ENCODE assay signal across 7 cellular contexts in the genomic region with DNA sequence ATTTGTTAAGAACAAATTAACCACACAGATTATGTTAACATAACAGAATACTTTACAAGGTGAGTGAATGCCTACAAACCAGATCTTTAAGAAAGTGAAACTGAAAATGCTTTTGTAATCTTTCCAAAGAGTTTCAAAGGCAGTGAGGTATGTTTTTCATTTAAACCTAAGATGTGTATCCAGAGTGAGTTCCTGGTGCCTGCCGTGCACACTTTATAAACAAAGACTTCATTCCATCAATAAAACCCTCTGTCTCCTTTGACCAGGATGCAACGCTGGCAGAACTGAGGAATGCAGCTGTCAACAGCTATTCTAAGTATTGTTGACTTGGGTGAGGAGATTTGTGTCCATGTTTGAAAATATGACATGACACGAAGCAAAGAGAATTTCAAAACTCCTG.
A peak's percentile ranks its signal among the peaks of the same experiment; 100 is the strongest.
DNase-seq lines count a peak whose midpoint lies in the region; ATAC-seq, FAIRE-seq and TF ChIP-seq lines count a peak whose summit lies in the region.

No MANE protein-coding gene starts in this region.

- ATAC-seq in GM19351 (IDR thresholded peaks at IDR 0.05; ENCODE audit: unreplicated experiment) (peak; percentile 45), body of pancreas (no peak)

- H3K36me3 ChIP-seq in skeletal muscle satellite cell (ENCODE audit: insufficient read depth, low read length) (no peaks in the 10 kb centered on the region), body of pancreas (replicated peaks in 1 of 2; ENCODE audit: insufficient read depth in 1 of 2, low read depth in 2 of 2) (no peaks in the 10 kb centered on the region)

- peak overlapping the region; percentile 57 for H3K4me2 ChIP-seq in skeletal muscle satellite cell (ENCODE audit: low read length)

- 34 to 48% methylated on average over 3 of the region's 3 CpGs for WGBS in body of pancreas, 2 donors

- H3K27ac ChIP-seq in body of pancreas = peak overlapping the region in 2 of 4 donors; percentile 8 to 9

- H3K9me3 ChIP-seq in skeletal muscle satellite cell (replicated peaks; ENCODE audit: low read length) (no peaks in the 10 kb centered on the region), body of pancreas (no peaks in the 10 kb centered on the region)

- intact Hi-C loops in body of pancreas (cut with DNase I) = no loop called here

- no peak for TF ChIP-seq CTCF in body of pancreas (IDR thresholded peaks at IDR 0.05)

- no peaks in the 10 kb centered on the region for H3K27me3 ChIP-seq in skeletal muscle satellite cell (ENCODE audit: control insufficient read depth, insufficient read depth, low read length)
- no peaks in the 10 kb centered on the region for H3K27me3 ChIP-seq in body of pancreas

- peaks cover 27% of the 10 kb centered on the region for H3K4me1 ChIP-seq in skeletal muscle satellite cell (ENCODE audit: control insufficient read depth, insufficient read depth, low read length)
- H3K4me1 ChIP-seq in body of pancreas = peaks cover 5% of the 10 kb centered on the region

- peak; percentile 35 for DNase-seq in Jurkat, Clone E6-1 (ENCODE audit: low read depth, low spot score)
- DNase-seq in stimulated activated CD8-positive, alpha-beta memory T cell treated with anti-CD3 and anti-CD28 coated beads, Interleukin-4, amount 100 ng/mL, for 48 hours = no peak
- no peak for DNase-seq in body of pancreas
- no peak for DNase-seq in NCI-H446 treated with DMSO at 0.1 percent for 48 hours (lab: John Stamatoyannopoulos, UW)

- H3K4me3 ChIP-seq in Jurkat, Clone E6-1 (ENCODE audit: low read length) = no peak overlapping the region; the same call in 1 of the 2 replicates
- peak overlapping the region; percentile 34 for H3K4me3 ChIP-seq in skeletal muscle satellite cell (ENCODE audit: low read length)
- no peak overlapping the region for H3K4me3 ChIP-seq in body of pancreas

- H3K9ac ChIP-seq in skeletal muscle satellite cell (ENCODE audit: low read depth, low read length) = no peak overlapping the region

- peak; percentile 37 for FAIRE-seq in endometrium (lab: Jason Lieb, UNC)

- TF ChIP-seq POLR2A in body of pancreas (IDR thresholded peaks at IDR 0.05) = no peak
